Comparison of ENCODE assay signal across 9 cellular contexts in the genomic region with DNA sequence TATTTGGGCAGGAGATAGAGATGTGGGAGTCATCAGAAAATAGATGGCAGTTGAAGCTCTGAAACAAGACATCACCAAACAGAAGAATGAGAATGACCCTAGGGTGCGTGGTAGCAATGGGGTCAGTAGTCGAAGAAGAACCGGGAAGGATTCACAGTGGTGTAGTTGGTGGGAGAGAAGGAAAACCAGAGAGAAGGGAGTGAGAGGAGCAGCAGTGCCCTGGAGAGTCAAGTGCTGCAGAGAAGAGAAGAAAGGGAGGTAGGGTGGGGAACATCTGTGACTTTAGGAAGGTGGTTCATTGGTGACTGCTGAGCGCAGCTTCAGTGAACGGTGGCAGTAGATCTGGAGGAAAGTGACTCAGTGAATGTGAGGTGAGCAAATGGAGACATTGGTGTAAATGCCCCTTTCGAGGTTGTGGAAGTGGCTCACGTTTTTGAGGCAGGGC. TPM values are rescaled to one million over a fixed set of nuclear protein-coding genes. Genes with fewer than 3 reads are reported as not detected.
DNase-seq lines count a peak whose midpoint lies in the region; ATAC-seq lines count a peak whose summit lies in the region.
"Had no signal": no experiment of that assay in that cellular context is flagged by ENCODE, and none has a peak within 500 bp of the region (broad histone marks: within the 10 kb centered on the region; RNA-seq: fewer than 3 reads in every experiment).

No MANE protein-coding gene starts in this region.

- POLR2A ChIA-PET in naive thymus-derived CD8-positive, alpha-beta T cell (lab: Charles Lee), result interaction anchor here (0.5 to 1.7 kb wide), 4 partner anchors 10 to 99 kb away, joined by 3 to 6 read pairs (median 4); no protein-coding TSS in a partner anchor

- H3K4me3 Mint-ChIP-seq in naive thymus-derived CD8-positive, alpha-beta T cell, result peak overlapping the region in 9 of 10 donors; percentile 31 to 68 (median 55)

- no peaks in the 10 kb centered on the region for H3K9me3 Mint-ChIP-seq in naive thymus-derived CD8-positive, alpha-beta T cell

- ATAC-seq in GM18909 (IDR thresholded peaks at IDR 0.05; ENCODE audit: poor library complexity, unreplicated experiment) (peak; percentile 4), HG02678 (IDR thresholded peaks at IDR 0.05; ENCODE audit: unreplicated experiment) (peak; percentile 11), HG03045 (IDR thresholded peaks at IDR 0.05; ENCODE audit: unreplicated experiment) (no peak), GM21737 (IDR thresholded peaks at IDR 0.05; ENCODE audit: unreplicated experiment) (no peak)
- ATAC-seq in naive thymus-derived CD8-positive, alpha-beta T cell, result peak in 1 of 2 donors; percentile 7
- ATAC-seq: psoas muscle had no signal

- peak overlapping the region; percentile 87 to 96 (median 93) for H3K27ac Mint-ChIP-seq in naive thymus-derived CD8-positive, alpha-beta T cell

- peak; percentile 22 for DNase-seq in activated naive CD4-positive, alpha-beta T cell treated with anti-CD3 and anti-CD28 coated beads, Interleukin-2, amount 50 U/mL, for 16 hours
- DNase-seq in naive thymus-derived CD8-positive, alpha-beta T cell, result no peak
- DNase-seq in activated effector memory CD4-positive, alpha-beta T cell treated with anti-CD3 and anti-CD28 coated beads, Interleukin-2, amount 50 U/mL, for 16 hours, result no peak
- DNase-seq: NCI-H524, psoas muscle had no signal

- no peaks in the 10 kb centered on the region for H3K27me3 Mint-ChIP-seq in naive thymus-derived CD8-positive, alpha-beta T cell

- H3K4me1 Mint-ChIP-seq in naive thymus-derived CD8-positive, alpha-beta T cell, result peaks cover 35 to 81% (median 62%) of the 10 kb centered on the region in 4 donors

- no peaks in the 10 kb centered on the region for H3K36me3 Mint-ChIP-seq in naive thymus-derived CD8-positive, alpha-beta T cell

RNA-seq across cellular contexts. Expression of a gene that starts 36.5 kb away (rescaled TPM):
- 10 to 100 TPM; 28.4 to 32.3 TPM for total RNA-seq in naive thymus-derived CD8-positive, alpha-beta T cell
- 10 to 100 TPM; 47.9 to 68.5 (median 52.6) TPM for polyA plus RNA-seq in naive thymus-derived CD8-positive, alpha-beta T cell

Comparison
In these comparisons a context has a peak if more than half of its experiments do, and no peak if none do; other contexts are left out.
1. ATAC-seq: peak in GM18909 (single experiment) and HG02678 (single experiment); none in HG03045 (single experiment) and GM21737 (single experiment).